ENCODE assay signal across 18 cellular contexts in genomic region chr9:31325778-31326177, GRCh38.
DNase-seq lines count a peak whose midpoint lies in the region; ATAC-seq and TF ChIP-seq lines count a peak whose summit lies in the region.
"Had no signal": no experiment of that assay in that cellular context is flagged by ENCODE, and none has a peak within 500 bp of the region (broad histone marks: within the 10 kb centered on the region; RNA-seq: fewer than 3 reads in every experiment).

No MANE protein-coding gene starts in this region.

- peaks cover 14% of the 10 kb centered on the region for H3K36me3 Mint-ChIP-seq in CD4-positive, CD25-positive, alpha-beta regulatory T cell
- H3K36me3 Mint-ChIP-seq in CD8-positive, alpha-beta T cell: no peaks in the 10 kb centered on the region
- no peaks in the 10 kb centered on the region for H3K36me3 Mint-ChIP-seq in stimulated activated effector memory CD8-positive, alpha-beta T cell treated with anti-CD3 and anti-CD28 coated beads, Interleukin-12 subunit alpha, Interleukin-12 subunit beta, amount 100 ng/mL, for 72 hours

- H3K4me3 ChIP-seq in CD4-positive, CD25-positive, alpha-beta regulatory T cell (ENCODE audit: low read depth, low read length): no peak overlapping the region
- no peak overlapping the region for H3K4me3 ChIP-seq in CD8-positive, alpha-beta T cell (ENCODE audit: low read depth, low read length)
- H3K4me3 ChIP-seq: GM23338, MG63 had no signal

- H3K27me3 Mint-ChIP-seq in CD4-positive, CD25-positive, alpha-beta regulatory T cell: peaks cover 4% of the 10 kb centered on the region
- no peaks in the 10 kb centered on the region for H3K27me3 Mint-ChIP-seq in CD8-positive, alpha-beta T cell (ENCODE audit: low read depth)

- H3K4me3 Mint-ChIP-seq in CD4-positive, CD25-positive, alpha-beta regulatory T cell: peak overlapping the region in 2 of 4 donors; percentile 11 to 70
- H3K4me3 Mint-ChIP-seq in CD8-positive, alpha-beta T cell: no peak overlapping the region
- no peak overlapping the region for H3K4me3 Mint-ChIP-seq in stimulated activated effector memory CD8-positive, alpha-beta T cell treated with anti-CD3 and anti-CD28 coated beads, Interleukin-12 subunit alpha, Interleukin-12 subunit beta, amount 100 ng/mL, for 72 hours
- H3K4me3 Mint-ChIP-seq: GM23338 had no signal

- intact Hi-C loops in CD8-positive, alpha-beta T cell (cut with DNase I, micrococcal nuclease): loop anchor here in 1 of 2 experiments (10.0 kb wide), 1 partner anchor 61 kb away; no protein-coding TSS in a partner anchor

- H3K9me3 ChIP-seq in CD4-positive, CD25-positive, alpha-beta regulatory T cell (ENCODE audit: control insufficient read depth in 2 of 2, low read length in 2 of 2): no peaks in the 10 kb centered on the region
- H3K9me3 ChIP-seq in CD8-positive, alpha-beta T cell (ENCODE audit: low read length): no peaks in the 10 kb centered on the region
- H3K9me3 ChIP-seq: MG63 had no signal

- peaks cover 16 to 59% (median 23%) of the 10 kb centered on the region in 4 donors for H3K4me1 Mint-ChIP-seq in CD4-positive, CD25-positive, alpha-beta regulatory T cell
- H3K4me1 Mint-ChIP-seq in CD8-positive, alpha-beta T cell (ENCODE audit: low read depth): peaks cover 36% of the 10 kb centered on the region
- H3K4me1 Mint-ChIP-seq in stimulated activated effector memory CD8-positive, alpha-beta T cell treated with anti-CD3 and anti-CD28 coated beads, Interleukin-12 subunit alpha, Interleukin-12 subunit beta, amount 100 ng/mL, for 72 hours: peaks cover 18% of the 10 kb centered on the region

- H3K27ac Mint-ChIP-seq in CD4-positive, CD25-positive, alpha-beta regulatory T cell: peak overlapping the region; percentile 85 to 97 (median 88)
- peak overlapping the region; percentile 75 for H3K27ac Mint-ChIP-seq in CD8-positive, alpha-beta T cell
- H3K27ac Mint-ChIP-seq in stimulated activated effector memory CD8-positive, alpha-beta T cell treated with anti-CD3 and anti-CD28 coated beads, Interleukin-12 subunit alpha, Interleukin-12 subunit beta, amount 100 ng/mL, for 72 hours: no peak overlapping the region
- H3K27ac Mint-ChIP-seq: GM23338 had no signal

- POLR2A ChIA-PET in CD8-positive, alpha-beta T cell (lab: Charles Lee): no interaction called here

- no peak for DNase-seq in CD4-positive, CD25-positive, alpha-beta regulatory T cell
- no peak for DNase-seq in CD8-positive, alpha-beta T cell
- peak; percentile 6 for DNase-seq in UCSD-AML1 (lab: John Stamatoyannopoulos, UW; ENCODE audit: unreplicated experiment)
- DNase-seq in stimulated activated effector memory CD8-positive, alpha-beta T cell treated with anti-CD3 and anti-CD28 coated beads, Interleukin-12 subunit alpha, Interleukin-12 subunit beta, amount 100 ng/mL, for 72 hours (ENCODE audit: low spot score in 2 of 2): no peak
- DNase-seq in NCI-H510A (lab: John Stamatoyannopoulos, UW): no peak
- DNase-seq: DMS53, GDM1, MG63, NCI-H1417, NCI-H1694 treated with DMSO at 0.1 percent for 48 hours, NCI-H2107, NCI-H2227 treated with DMSO at 0.1 percent for 48 hours, NCI-H510A treated with DMSO at 0.1 percent for 48 hours, NCI-H774 had no signal

- peaks cover 0 to 5% (median 0%) of the 10 kb centered on the region in 7 donors for H3K9me3 Mint-ChIP-seq in CD4-positive, CD25-positive, alpha-beta regulatory T cell
- no peaks in the 10 kb centered on the region for H3K9me3 Mint-ChIP-seq in CD8-positive, alpha-beta T cell
- H3K9me3 Mint-ChIP-seq in stimulated activated effector memory CD8-positive, alpha-beta T cell treated with anti-CD3 and anti-CD28 coated beads, Interleukin-12 subunit alpha, Interleukin-12 subunit beta, amount 100 ng/mL, for 72 hours: no peaks in the 10 kb centered on the region

- ATAC-seq in CD4-positive, CD25-positive, alpha-beta regulatory T cell (ENCODE audit: low read depth in 2 of 2): no peak
- no peak for ATAC-seq in CD8-positive, alpha-beta T cell
- peak; percentile 45 for ATAC-seq in stimulated activated effector memory CD8-positive, alpha-beta T cell treated with anti-CD3 and anti-CD28 coated beads, Interleukin-12 subunit alpha, Interleukin-12 subunit beta, amount 100 ng/mL, for 72 hours
- ATAC-seq in HG03135 (IDR thresholded peaks at IDR 0.05; ENCODE audit: unreplicated experiment) (no peak), HG02798 (IDR thresholded peaks at IDR 0.05; ENCODE audit: poor library complexity, unreplicated experiment) (no peak)
- ATAC-seq: GM23338, Panc1 had no signal

- CTCF ChIA-PET in CD8-positive, alpha-beta T cell (lab: Charles Lee): no interaction called here

- no peak overlapping the region for H3K27ac ChIP-seq in CD4-positive, CD25-positive, alpha-beta regulatory T cell (ENCODE audit: insufficient read depth, low read length, poor library complexity, severe bottlenecking)
- H3K27ac ChIP-seq in CD8-positive, alpha-beta T cell (ENCODE audit: low read depth, low read length): no peak overlapping the region

- H3K27me3 ChIP-seq in CD4-positive, CD25-positive, alpha-beta regulatory T cell (ENCODE audit: control insufficient read depth, insufficient read depth, low read length): no peaks in the 10 kb centered on the region
- no peaks in the 10 kb centered on the region for H3K27me3 ChIP-seq in CD8-positive, alpha-beta T cell (ENCODE audit: insufficient read depth, low read length)
- H3K27me3 ChIP-seq: MG63 had no signal

- H3K4me1 ChIP-seq in CD4-positive, CD25-positive, alpha-beta regulatory T cell (ENCODE audit: control insufficient read depth, insufficient read depth, low read length, poor library complexity, severe bottlenecking): peaks cover 23% of the 10 kb centered on the region
- peaks cover 33% of the 10 kb centered on the region for H3K4me1 ChIP-seq in CD8-positive, alpha-beta T cell (ENCODE audit: insufficient read depth, low read length)

- no peak for TF ChIP-seq CTCF in CD8-positive, alpha-beta T cell (IDR thresholded peaks at IDR 0.05)

- no peaks in the 10 kb centered on the region for H3K36me3 ChIP-seq in CD4-positive, CD25-positive, alpha-beta regulatory T cell (ENCODE audit: control insufficient read depth, insufficient read depth, low read length)
- no peaks in the 10 kb centered on the region for H3K36me3 ChIP-seq in CD8-positive, alpha-beta T cell (ENCODE audit: insufficient read depth, low read length)
- H3K36me3 ChIP-seq: MG63 had no signal
